ENCODE assay signal across 19 cellular contexts in genomic region chr1:33443067-33443704, GRCh38. TPM values are rescaled to one million over a fixed set of nuclear protein-coding genes. Genes with fewer than 3 reads are reported as not detected.
DNase-seq lines count a peak whose midpoint lies in the region; ATAC-seq, FAIRE-seq and TF ChIP-seq lines count a peak whose summit lies in the region.
"Had no signal": no experiment of that assay in that cellular context is flagged by ENCODE, and none has a peak within 500 bp of the region (broad histone marks: within the 10 kb centered on the region; RNA-seq: fewer than 3 reads in every experiment).

No MANE protein-coding gene starts in this region.

- ATAC-seq in Right ventricle myocardium inferior (peak; percentile 8), upper lobe of right lung (no peak)
- ATAC-seq: A549; activated naive CD4-positive, alpha-beta T cell treated with anti-CD3 and anti-CD28 coated beads, Interleukin-2, amount 50 U/mL, for 72 hours; naive thymus-derived CD4-positive, alpha-beta T cell; stimulated activated naive B cell treated with anti-CD40 and anti-IgM and Interleukin-4, amounts not matched to agents 10 μg/mL and 1 μg/mL and 100 μg/mL, for 72 hours had no signal

- H3K27me3 Mint-ChIP-seq in osteocyte (ENCODE audit: unreplicated experiment), result no peaks in the 10 kb centered on the region

- H3K9me3 ChIP-seq in mesodermal cell (ENCODE audit: control insufficient read depth, low read length) (no peaks in the 10 kb centered on the region), hepatocyte (ENCODE audit: low read depth) (no peaks in the 10 kb centered on the region), upper lobe of right lung (no peaks in the 10 kb centered on the region)
- H3K9me3 ChIP-seq: A549, heart left ventricle, right lobe of liver had no signal

- 93 to 94% methylated on average over 2 of the region's 4 CpGs for WGBS in mesodermal cell (ENCODE audit: insufficient coverage in 2 of 2), 2 experiments
- WGBS in hepatocyte (ENCODE audit: low lambda C conversion rate, missing lambda C conversion rate), result 45% methylated on average over 4 of the region's 4 CpGs

- H3K4me3 Mint-ChIP-seq in osteocyte (ENCODE audit: unreplicated experiment), result no peak overlapping the region
- H3K4me3 Mint-ChIP-seq: central memory CD8-positive, alpha-beta T cell; naive thymus-derived CD4-positive, alpha-beta T cell; stimulated activated naive B cell treated with anti-CD40 and anti-IgM and Interleukin-4, amounts not matched to agents 10 μg/mL and 1 μg/mL and 100 μg/mL, for 72 hours had no signal

- H3K27me3 ChIP-seq in bronchial epithelial cell (ENCODE audit: control insufficient read depth, insufficient read depth, low read length) (no peaks in the 10 kb centered on the region), hepatocyte (no peaks in the 10 kb centered on the region), upper lobe of right lung (no peaks in the 10 kb centered on the region)
- H3K27me3 ChIP-seq: heart left ventricle, right lobe of liver had no signal

- no peaks in the 10 kb centered on the region for H4K20me1 ChIP-seq in hepatocyte (ENCODE audit: insufficient read depth, poor library complexity, severe bottlenecking)

- peaks cover 6% of the 10 kb centered on the region for H3K4me1 Mint-ChIP-seq in osteocyte (ENCODE audit: unreplicated experiment)
- H3K4me1 Mint-ChIP-seq: central memory CD8-positive, alpha-beta T cell had no signal

- no peak overlapping the region for H3K4me2 ChIP-seq in hepatocyte
- H3K4me2 ChIP-seq: A549 had no signal

- H3K4me3 ChIP-seq in bronchial epithelial cell (ENCODE audit: low read depth, low read length) (no peak overlapping the region), mesodermal cell (ENCODE audit: extremely low read depth, insufficient read depth, low read length, poor library complexity, severe bottlenecking) (no peak overlapping the region), hepatocyte (no peak overlapping the region), upper lobe of right lung (no peak overlapping the region)
- H3K4me3 ChIP-seq: A549, heart left ventricle, right lobe of liver had no signal

- no peaks in the 10 kb centered on the region for H3K36me3 Mint-ChIP-seq in osteocyte (ENCODE audit: unreplicated experiment)
- H3K36me3 Mint-ChIP-seq: activated naive CD4-positive, alpha-beta T cell treated with anti-CD3 and anti-CD28 coated beads, Interleukin-2, amount 50 U/mL, for 72 hours; stimulated activated naive B cell treated with anti-CD40 and anti-IgM and Interleukin-4, amounts not matched to agents 10 μg/mL and 1 μg/mL and 100 μg/mL, for 72 hours had no signal

- intact Hi-C loops in Right ventricle myocardium inferior (cut with DNase I) (no loop called here), cardiac septum (cut with DNase I) (no loop called here), upper lobe of right lung (cut with DNase I) (no loop called here)

- TF ChIP-seq CTCF in bronchial epithelial cell (IDR thresholded peaks at IDR 0.05; ENCODE audit: insufficient read depth, low read length, severe bottlenecking) (no peak), osteocyte (IDR thresholded peaks at IDR 0.05) (no peak), hepatocyte (IDR thresholded peaks at IDR 0.05; ENCODE audit: poor library complexity) (no peak), upper lobe of right lung (IDR thresholded peaks at IDR 0.05) (no peak)

- FAIRE-seq in bronchial epithelial cell (lab: Jason Lieb, UNC), result no peak
- FAIRE-seq: A549, endometrium had no signal

- peaks cover 22% of the 10 kb centered on the region for H3K4me1 ChIP-seq in mesodermal cell (ENCODE audit: control insufficient read depth, insufficient read depth, low read length, poor library complexity, severe bottlenecking)
- peaks cover 7% of the 10 kb centered on the region for H3K4me1 ChIP-seq in hepatocyte (ENCODE audit: insufficient read depth)
- no peaks in the 10 kb centered on the region for H3K4me1 ChIP-seq in upper lobe of right lung
- H3K4me1 ChIP-seq: A549, right lobe of liver had no signal

- H3K27ac ChIP-seq in mesodermal cell (ENCODE audit: low read depth, low read length, severe bottlenecking) (peak overlapping the region; percentile 38), hepatocyte (no peak overlapping the region), upper lobe of right lung (no peak overlapping the region)
- H3K27ac ChIP-seq: A549, right lobe of liver had no signal

- H2AFZ ChIP-seq in hepatocyte, result no peak overlapping the region

- DNase-seq in Right ventricle myocardium inferior (ENCODE audit: missing footprints) (no peak), cardiac septum (ENCODE audit: low spot score) (no peak), bronchial epithelial cell (ENCODE audit: low read depth) (peak; percentile 36), osteocyte (ENCODE audit: extremely low spot score, unreplicated experiment) (no peak), hepatocyte (ENCODE audit: low spot score) (no peak), GOT3 (lab: John Stamatoyannopoulos, UW) (no peak), upper lobe of right lung (no peak)
- DNase-seq: activated CD4-positive, CD25-positive, alpha-beta regulatory T cell; left cardiac atrium; naive thymus-derived CD4-positive, alpha-beta T cell; NCI-H1048; right lobe of liver; stimulated activated naive B cell treated with anti-CD40 and anti-IgM and Interleukin-4, amounts not matched to agents 10 μg/mL and 1 μg/mL and 100 μg/mL, for 72 hours had no signal

- no peaks in the 10 kb centered on the region for H3K9me2 ChIP-seq in hepatocyte (replicated peaks; ENCODE audit: insufficient read depth)

- H3K36me3 ChIP-seq in bronchial epithelial cell (ENCODE audit: control insufficient read depth, insufficient read depth, low read length), result no peaks in the 10 kb centered on the region
- H3K36me3 ChIP-seq in mesodermal cell (ENCODE audit: control insufficient read depth, insufficient read depth, low read length), result no peaks in the 10 kb centered on the region
- H3K36me3 ChIP-seq in hepatocyte (replicated peaks; ENCODE audit: insufficient read depth, low read depth), result no peaks in the 10 kb centered on the region
- H3K36me3 ChIP-seq in upper lobe of right lung, result no peaks in the 10 kb centered on the region
- H3K36me3 ChIP-seq: heart left ventricle, right lobe of liver had no signal

- H3K79me2 ChIP-seq in hepatocyte, result no peaks in the 10 kb centered on the region

- no peak overlapping the region for H3K27ac Mint-ChIP-seq in osteocyte (ENCODE audit: unreplicated experiment)
- H3K27ac Mint-ChIP-seq: activated naive CD4-positive, alpha-beta T cell treated with anti-CD3 and anti-CD28 coated beads, Interleukin-2, amount 50 U/mL, for 72 hours; naive thymus-derived CD4-positive, alpha-beta T cell; stimulated activated naive B cell treated with anti-CD40 and anti-IgM and Interleukin-4, amounts not matched to agents 10 μg/mL and 1 μg/mL and 100 μg/mL, for 72 hours had no signal

- no peaks in the 10 kb centered on the region for H3K9me3 Mint-ChIP-seq in osteocyte (ENCODE audit: unreplicated experiment)
- H3K9me3 Mint-ChIP-seq: activated naive CD4-positive, alpha-beta T cell treated with anti-CD3 and anti-CD28 coated beads, Interleukin-2, amount 50 U/mL, for 72 hours; central memory CD8-positive, alpha-beta T cell; naive thymus-derived CD4-positive, alpha-beta T cell; stimulated activated naive B cell treated with anti-CD40 and anti-IgM and Interleukin-4, amounts not matched to agents 10 μg/mL and 1 μg/mL and 100 μg/mL, for 72 hours had no signal

RNA-seq across cellular contexts. Expression of gene PHC2, which starts 12.3 kb away (rescaled TPM):
- total RNA-seq in Right ventricle myocardium inferior, result 102 TPM
- total RNA-seq in cardiac septum, result 101 TPM
- 19.7 and 32.1 TPM in 2 replicates for total RNA-seq in bronchial epithelial cell
- polyA plus RNA-seq in mesodermal cell (2013, experiment 1 of 2), result 179 TPM
- 133 TPM for polyA plus RNA-seq in mesodermal cell (2013, experiment 2 of 2)
- 148 and 160 TPM in 2 replicates for total RNA-seq in osteocyte
- 56.3 and 77.5 TPM in 2 replicates for total RNA-seq in hepatocyte
- 101 and 121 TPM in 2 replicates for polyA plus RNA-seq in hepatocyte
- total RNA-seq in upper lobe of right lung, result 124 TPM

RNA-seq across cellular contexts. Expression of gene ZSCAN20, which starts 29.3 kb away (rescaled TPM):
- total RNA-seq in Right ventricle myocardium inferior (4.7 TPM), cardiac septum (8.3 TPM), bronchial epithelial cell (5.0 and 8.2 TPM in 2 replicates), osteocyte (5.2 and 7.3 TPM in 2 replicates), hepatocyte (6.6 and 6.8 TPM in 2 replicates), upper lobe of right lung (4.3 TPM)
- polyA plus RNA-seq in mesodermal cell (2013, experiment 1 of 2), result 4.2 TPM
- 3.3 TPM for polyA plus RNA-seq in mesodermal cell (2013, experiment 2 of 2)
- 0.98 and 1.5 TPM in 2 replicates for polyA plus RNA-seq in hepatocyte
